ENCODE assay signal across 8 cellular contexts in the genomic region with DNA sequence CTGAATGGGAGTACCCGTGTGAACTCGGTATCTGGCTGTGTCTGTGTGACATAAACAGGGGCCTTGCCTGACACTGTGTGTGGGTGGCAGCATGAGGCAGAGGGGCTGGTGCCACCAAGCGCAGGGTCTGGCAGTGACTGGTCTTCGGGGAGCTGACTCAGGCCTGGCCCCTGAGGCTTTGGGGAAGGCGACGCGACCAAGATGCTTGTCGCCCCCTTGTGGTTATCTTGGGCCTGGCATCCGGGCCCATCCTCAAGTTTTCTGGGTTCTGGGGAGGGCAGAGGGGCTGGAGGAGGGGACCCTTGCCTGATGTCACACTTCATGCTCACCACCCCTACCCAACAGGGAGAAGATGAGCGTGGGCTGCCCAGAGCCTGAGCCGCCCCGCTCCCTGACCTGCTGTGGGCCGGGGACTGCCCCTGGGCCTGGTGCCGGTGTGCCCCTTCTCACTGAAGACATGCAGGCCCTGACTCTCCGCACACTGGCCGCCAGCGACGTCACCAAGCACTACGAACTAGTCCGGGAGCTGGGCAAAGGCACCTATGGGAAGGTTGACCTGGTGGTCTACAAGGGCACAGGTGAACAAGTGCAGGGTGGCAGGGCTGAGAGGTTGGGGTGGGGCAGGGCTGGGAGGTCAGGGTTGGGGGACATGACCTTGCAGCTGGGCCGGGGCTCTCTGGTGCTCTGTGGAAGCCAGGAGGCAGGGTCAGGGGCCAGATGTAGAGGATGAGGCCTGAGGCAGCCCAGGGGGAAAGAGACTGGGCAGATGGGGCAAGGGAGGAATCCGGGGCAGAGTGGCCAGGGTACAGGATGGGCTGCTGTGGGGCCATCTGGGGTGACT. TPM values are rescaled to one million over a fixed set of nuclear protein-coding genes. Genes with fewer than 3 reads are reported as not detected.
DNase-seq lines count a peak whose midpoint lies in the region; ATAC-seq and TF ChIP-seq lines count a peak whose summit lies in the region.

No MANE protein-coding gene starts in this region.

- H3K4me1 Mint-ChIP-seq in Caco-2 (ENCODE audit: low read depth, unreplicated experiment), result no peaks in the 10 kb centered on the region

- no peaks in the 10 kb centered on the region for H3K9me1 ChIP-seq in IMR-90 (ENCODE audit: insufficient read depth, low read length)

- no peak overlapping the region for H2BK20ac ChIP-seq in IMR-90 (ENCODE audit: low read depth, low read length)

- H2AK9ac ChIP-seq in IMR-90 (replicated peaks; ENCODE audit: low read depth, low read length, poor library complexity), result peak overlapping the region; percentile 83

- no peak overlapping the region for H2BK5ac ChIP-seq in IMR-90 (ENCODE audit: low read depth, low read length, poor library complexity, severe bottlenecking)

- intact Hi-C loops in Caco-2 (cut with micrococcal nuclease; ENCODE audit: unreplicated experiment), result loop anchor here (1.0 kb wide), 1 partner anchor 40 kb away; no protein-coding TSS in a partner anchor
- intact Hi-C loops in IMR-90 (cut with micrococcal nuclease), result loop anchor here (1.0 to 10.0 kb wide), 2 partner anchors 40 to 172 kb away; no protein-coding TSS in a partner anchor
- intact Hi-C loops in body of pancreas (cut with DNase I), result loop anchor here (5.0 kb wide), 1 partner anchor 40 kb away; no protein-coding TSS in a partner anchor

- no peak overlapping the region for H2BK15ac ChIP-seq in IMR-90 (ENCODE audit: low read depth, low read length)

- H3K56ac ChIP-seq in IMR-90 (ENCODE audit: extremely low read depth, insufficient read depth, low read length), result no peak overlapping the region

- H3K4me3 ChIP-seq in Caco-2 (ENCODE audit: low read depth, low read length) (no peak overlapping the region), IMR-90 (ENCODE audit: insufficient read depth, low read depth, low read length) (no peak overlapping the region), body of pancreas (no peak overlapping the region)

- H2BK120ac ChIP-seq in IMR-90 (ENCODE audit: low read depth, low read length), result no peak overlapping the region

- peak; percentile 82 for ATAC-seq in IMR-90 (ENCODE audit: low read depth)
- peak; percentile 62 for ATAC-seq in body of pancreas
- ATAC-seq in GM18511 (IDR thresholded peaks at IDR 0.05; ENCODE audit: unreplicated experiment), result no peak

- no peaks in the 10 kb centered on the region for H3K4me1 ChIP-seq in Caco-2
- no peaks in the 10 kb centered on the region for H3K4me1 ChIP-seq in IMR-90 (ENCODE audit: control insufficient read depth, insufficient read depth, low read length)
- H3K4me1 ChIP-seq in body of pancreas, result peaks cover 3% of the 10 kb centered on the region

- no peak overlapping the region for H3K18ac ChIP-seq in IMR-90 (ENCODE audit: low read depth, low read length)

- H3K4me2 ChIP-seq in IMR-90 (ENCODE audit: low read depth, low read length), result no peak overlapping the region

- no peak overlapping the region for H4K91ac ChIP-seq in IMR-90 (ENCODE audit: insufficient read depth, low read depth, low read length)

- in situ Hi-C loops in IMR-90 (cut with MboI; ENCODE audit: low sequenced_read_pairs), result loop anchor here (10.0 kb wide), 1 partner anchor 62 kb away; no protein-coding TSS in a partner anchor

- DNase-seq in Caco-2 (peak in 1 of 2 experiments; percentile 66), IMR-90 (peak; percentile 34), body of pancreas (peak; percentile 54 to 70 (median 64)), kidney glomerular epithelial cell (lab: John Stamatoyannopoulos, UW) (peak; percentile 7), DMS79 (lab: John Stamatoyannopoulos, UW) (no peak)
- peak; percentile 80 for DNase-seq in stimulated activated CD4-positive, alpha-beta T cell treated with anti-CD3 and anti-CD28 coated beads, Interleukin-4, amount 100 ng/mL, for 24 hours

- H3K4ac ChIP-seq in IMR-90 (ENCODE audit: low read depth, low read length), result no peak overlapping the region

- CTCF ChIA-PET in Caco-2 (lab: Charles Lee), result interaction anchor here (0.6 to 1.0 kb wide), 3 partner anchors 35 to 237 kb away, joined by 3 to 5 read pairs (median 3); partner anchors contain the start of gene SGF29
- CTCF ChIA-PET in IMR-90 (lab: Yijun Ruan, JAX), result interaction anchor here (0.7 to 1.4 kb wide), 3 partner anchors 23 to 40 kb away, joined by 3 to 7 read pairs (median 4); no protein-coding TSS in a partner anchor

- H4K5ac ChIP-seq in IMR-90 (ENCODE audit: low read depth, low read length), result no peak overlapping the region

- no peaks in the 10 kb centered on the region for H3K36me3 ChIP-seq in Caco-2 (ENCODE audit: control insufficient read depth, insufficient read depth, low read length)
- no peaks in the 10 kb centered on the region for H3K36me3 ChIP-seq in IMR-90 (ENCODE audit: control insufficient read depth, insufficient read depth, low read length)
- H3K36me3 ChIP-seq in body of pancreas (replicated peaks in 1 of 2; ENCODE audit: insufficient read depth in 1 of 2, low read depth in 2 of 2), result no peaks in the 10 kb centered on the region

- peak overlapping the region; percentile 70 for H2AFZ ChIP-seq in IMR-90 (replicated peaks; ENCODE audit: low read length, poor library complexity)

- H4K20me1 ChIP-seq in IMR-90 (ENCODE audit: insufficient read depth, low read length), result no peaks in the 10 kb centered on the region

- H3K4me3 Mint-ChIP-seq in Caco-2 (ENCODE audit: unreplicated experiment), result no peak overlapping the region

- TF ChIP-seq CTCF in Caco-2 (IDR thresholded peaks at IDR 0.05; ENCODE audit: insufficient read depth in 1 of 2, low read depth in 1 of 2, low read length in 1 of 2, severe bottlenecking in 1 of 2, unreplicated experiment in 1 of 2), result peak; percentile 71 to 79
- TF ChIP-seq CTCF in IMR-90 (conservative IDR thresholded peaks at IDR 0.05; ENCODE audit: low read depth, low read length), result peak; percentile 81
- peak; percentile 75 for TF ChIP-seq CTCF in VCaP (conservative IDR thresholded peaks at IDR 0.05)
- peak; percentile 68 to 92 (median 76) for TF ChIP-seq CTCF in body of pancreas (IDR thresholded peaks at IDR 0.05)

- no peak overlapping the region for H2AK5ac ChIP-seq in IMR-90 (ENCODE audit: low read depth, low read length)

- POLR2A ChIA-PET in Caco-2 (lab: Charles Lee) (no interaction called here), IMR-90 (lab: Charles Lee; ENCODE audit: unreplicated experiment) (no interaction called here)

- no peak overlapping the region for H4K8ac ChIP-seq in IMR-90 (ENCODE audit: low read depth in 2 of 2, low read length in 2 of 2)

- TF ChIP-seq POLR2A in IMR-90 (IDR thresholded peaks at IDR 0.05; ENCODE audit: low read depth, low read length) (no peak), body of pancreas (IDR thresholded peaks at IDR 0.05) (no peak)

- dilution Hi-C loops in IMR-90 (cut with HindIII; ENCODE audit: low sequenced_read_pairs, unreplicated experiment), result no loop called here

- no peak overlapping the region for H3K27ac Mint-ChIP-seq in Caco-2 (ENCODE audit: unreplicated experiment)

- peaks cover 3% of the 10 kb centered on the region for H3K36me3 Mint-ChIP-seq in Caco-2 (ENCODE audit: insufficient read depth, unreplicated experiment)

- TF ChIP-seq RAD21 in IMR-90 (IDR thresholded peaks at IDR 0.05; ENCODE audit: low read length), result peak; percentile 70

- H3K79me1 ChIP-seq in IMR-90 (ENCODE audit: low read depth in 1 of 2, low read length in 2 of 2), result no peaks in the 10 kb centered on the region

- no peaks in the 10 kb centered on the region for H3K27me3 Mint-ChIP-seq in Caco-2 (ENCODE audit: insufficient read depth, unreplicated experiment)

- no peak overlapping the region for H3K9ac ChIP-seq in IMR-90 (ENCODE audit: low read depth, low read length)

- H3K27ac ChIP-seq in IMR-90 (ENCODE audit: insufficient read depth, low read length), result no peak overlapping the region
- no peak overlapping the region for H3K27ac ChIP-seq in VCaP
- no peak overlapping the region for H3K27ac ChIP-seq in body of pancreas

- H3K9me3 ChIP-seq in Caco-2 (no peaks in the 10 kb centered on the region), IMR-90 (ENCODE audit: control insufficient read depth, insufficient read depth, low read length) (no peaks in the 10 kb centered on the region), body of pancreas (no peaks in the 10 kb centered on the region)

- no peak overlapping the region for H3K23ac ChIP-seq in IMR-90 (ENCODE audit: low read depth, low read length)

- WGBS in IMR-90 (ENCODE audit: extremely low coverage in 2 of 2, insufficient read length in 1 of 2), 2 experiments, result 35% methylated on average over 13 of the region's 22 CpGs; no CpG with 5 or more reads in 1 of the 2 experiments
- 39 to 40% methylated on average over 12 to 22 of the region's 22 CpGs for WGBS in body of pancreas, 2 donors

- H3K27me3 ChIP-seq in Caco-2 (replicated peaks; ENCODE audit: control insufficient read depth, insufficient read depth, low read length), result no peaks in the 10 kb centered on the region
- H3K27me3 ChIP-seq in IMR-90 (ENCODE audit: control insufficient read depth, insufficient read depth, low read length), result peaks cover 2% of the 10 kb centered on the region; the same call in 1 of the 2 replicates
- no peaks in the 10 kb centered on the region for H3K27me3 ChIP-seq in body of pancreas

- BruUV-seq in Caco-2 (replicated peaks; lab: Mats Ljungman, UMichigan) (no TSS peak), IMR-90 (replicated peaks; lab: Mats Ljungman, UMichigan) (no TSS peak)

- no peaks in the 10 kb centered on the region for H3K9me3 Mint-ChIP-seq in Caco-2 (ENCODE audit: unreplicated experiment)

- H3K14ac ChIP-seq in IMR-90 (replicated peaks; ENCODE audit: low read depth, low read length), result no peak overlapping the region

TF ChIP-seq in IMR-90, 13 proteins besides CTCF, POLR2A, EP300 and RAD21:
- TF ChIP-seq MAFK (IDR thresholded peaks at IDR 0.05; ENCODE audit: low read depth, low read length) (peak; percentile 32; the same call in 1 of the 2 replicates), MAZ (IDR thresholded peaks at IDR 0.05; ENCODE audit: borderline replicate concordance, low read depth, low read length) (no peak), BHLHE40 (IDR thresholded peaks at IDR 0.05; ENCODE audit: low read depth, low read length) (no peak), SMC3 (IDR thresholded peaks at IDR 0.05; ENCODE audit: low read depth, low read length) (peak; percentile 77)

RNA-seq across cellular contexts. Expression of gene SBK1, which starts 24.9 kb away (rescaled TPM):
- total RNA-seq in Caco-2 (2022), result 5.5 and 6.7 TPM in 2 replicates
- under 0.01 TPM in 1 of 2 replicates, not detected in the other for total RNA-seq in IMR-90 (2012; rRNA removed)
- 0.03 and 0.05 TPM in 2 replicates for polyA plus RNA-seq in IMR-90 (2012; rRNA removed)
- 0.07 TPM in 1 of 2 replicates, not detected in the other for polyA plus RNA-seq in IMR-90 (2012; cell fraction: cytosol; rRNA removed)
- polyA plus RNA-seq in IMR-90 (2012; cell fraction: nucleus; rRNA removed; ENCODE audit: low replicate concordance), result 0.05 and 0.07 TPM in 2 replicates
- 1 to 10 TPM; 1.3 to 2.6 TPM for total RNA-seq in body of pancreas

RNA-seq across cellular contexts. Expression of gene NPIPB6, which starts 46.0 kb away (rescaled TPM):
- total RNA-seq in Caco-2 (2022) (1.4 and 1.9 TPM in 2 replicates), IMR-90 (2012; rRNA removed) (0.18 and 0.56 TPM in 2 replicates), body of pancreas (10 to 100 TPM in 1 of 2 donors, not detected in 1; 13.8 TPM)
- polyA plus RNA-seq in IMR-90 (2012; rRNA removed), result 0.19 and 0.22 TPM in 2 replicates
- polyA plus RNA-seq in IMR-90 (2012; cell fraction: cytosol; rRNA removed), result 0.04 TPM in 1 of 2 replicates, not detected in the other
- 0.42 and 0.83 TPM in 2 replicates for polyA plus RNA-seq in IMR-90 (2012; cell fraction: nucleus; rRNA removed; ENCODE audit: low replicate concordance)
